14 cellular contexts compared by ENCODE assay signal in the genomic region with DNA sequence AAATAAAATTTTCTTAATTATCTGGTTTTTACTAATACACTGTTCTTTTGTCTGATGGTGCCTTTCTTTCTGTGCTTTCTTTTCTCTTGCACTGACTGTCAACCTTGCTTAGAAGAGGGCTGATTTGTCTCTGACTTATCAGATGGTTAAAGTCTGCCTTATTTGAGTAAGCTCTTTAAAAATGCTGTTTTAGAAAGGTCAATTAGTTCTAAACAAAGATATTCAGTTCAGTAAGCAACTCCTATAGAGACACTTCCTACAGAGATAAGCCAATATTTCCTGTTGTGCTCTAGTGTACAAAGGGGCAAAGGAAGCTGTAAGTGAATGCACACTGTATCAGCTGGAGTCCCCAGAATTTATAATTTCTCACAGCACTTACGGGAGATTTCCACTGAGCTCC.
DNase-seq lines count a peak whose midpoint lies in the region; ATAC-seq, FAIRE-seq and TF ChIP-seq lines count a peak whose summit lies in the region.
"Had no signal": no experiment of that assay in that cellular context is flagged by ENCODE, and none has a peak within 500 bp of the region (broad histone marks: within the 10 kb centered on the region; RNA-seq: fewer than 3 reads in every experiment).

No MANE protein-coding gene starts in this region.

- H3K36me3 ChIP-seq in RWPE2 (ENCODE audit: low read depth) (0 out of 2 replicates have a peak, but pooled peaks cover 3% of the 10 kb centered on the region), hepatocyte (replicated peaks; ENCODE audit: insufficient read depth, low read depth) (no peaks in the 10 kb centered on the region), small intestine (ENCODE audit: control insufficient read depth in 2 of 2, insufficient read depth in 2 of 2, low read length in 2 of 2) (no peaks in the 10 kb centered on the region)

- H3K9me2 ChIP-seq in hepatocyte (replicated peaks; ENCODE audit: insufficient read depth) = no peaks in the 10 kb centered on the region

- H3K4me1 ChIP-seq in RWPE2 (ENCODE audit: insufficient read depth, poor library complexity, severe bottlenecking) (no peaks in the 10 kb centered on the region), hepatocyte (ENCODE audit: insufficient read depth) (peaks cover 10% of the 10 kb centered on the region), small intestine (ENCODE audit: control insufficient read depth in 2 of 2, insufficient read depth in 1 of 2, low read depth in 1 of 2, low read length in 1 of 2) (peaks cover 0 to 8% of the 10 kb centered on the region in 2 donors)

- 0 out of 3 replicates have a peak, but pooled peaks have one; percentile 25 for ATAC-seq in RWPE2 (ENCODE audit: low read depth)
- ATAC-seq in HG03469 (IDR thresholded peaks at IDR 0.05; ENCODE audit: unreplicated experiment) = no peak
- no peak for ATAC-seq in HG03565 (IDR thresholded peaks at IDR 0.05; ENCODE audit: unreplicated experiment)

- no peak overlapping the region for H3K27ac ChIP-seq in RWPE2 (ENCODE audit: poor library complexity, severe bottlenecking)
- H3K27ac ChIP-seq in hepatocyte = peak overlapping the region; percentile 13
- no peak overlapping the region for H3K27ac ChIP-seq in small intestine (ENCODE audit: low read depth in 1 of 2, low read length in 1 of 2)
- H3K27ac ChIP-seq: 22Rv1 had no signal

- H3K4me3 ChIP-seq in RWPE2 (ENCODE audit: severe bottlenecking) (no peak overlapping the region), hepatocyte (no peak overlapping the region), small intestine (ENCODE audit: low read depth in 1 of 2, low read length in 2 of 2) (no peak overlapping the region)
- H3K4me3 ChIP-seq: skin epidermis had no signal

- H3K27me3 ChIP-seq in RWPE2 (ENCODE audit: insufficient read depth, poor library complexity, severe bottlenecking) = no peaks in the 10 kb centered on the region
- H3K27me3 ChIP-seq in hepatocyte = no peaks in the 10 kb centered on the region
- H3K27me3 ChIP-seq in small intestine (ENCODE audit: control insufficient read depth in 2 of 2, insufficient read depth in 2 of 2, low read length in 2 of 2) = no peaks in the 10 kb centered on the region

- DNase-seq in NCI-H345 (lab: John Stamatoyannopoulos, UW) (peak; percentile 2), NCI-H345 treated with DMSO at 0.1 percent for 48 hours (lab: John Stamatoyannopoulos, UW; ENCODE audit: unreplicated experiment) (no peak), RWPE2 (ENCODE audit: low spot score) (no peak), hepatocyte (ENCODE audit: low spot score) (no peak), small intestine (peak; percentile 29), midbrain (lab: John Stamatoyannopoulos, UW) (no peak)
- DNase-seq: activated CD4-positive, alpha-beta T cell treated with anti-CD3 and anti-CD28 coated beads, Interleukin-2, amount 50 U/mL, for 4 hours; activated effector memory CD4-positive, alpha-beta T cell treated with anti-CD3 and anti-CD28 coated beads, Interleukin-2, amount 50 U/mL, for 16 hours; NCI-H1092 treated with DMSO at 0.1 percent for 48 hours; NCI-H446 had no signal

- TF ChIP-seq CTCF in RWPE2 (IDR thresholded peaks at IDR 0.05; ENCODE audit: poor library complexity, severe bottlenecking) = no peak
- TF ChIP-seq CTCF in hepatocyte (IDR thresholded peaks at IDR 0.05; ENCODE audit: poor library complexity) = no peak

- H2AFZ ChIP-seq in hepatocyte = no peak overlapping the region

- H3K9me3 ChIP-seq in RWPE2 (ENCODE audit: severe bottlenecking) (no peaks in the 10 kb centered on the region), hepatocyte (ENCODE audit: low read depth) (no peaks in the 10 kb centered on the region), small intestine (ENCODE audit: control insufficient read depth, low read depth) (no peaks in the 10 kb centered on the region)

- FAIRE-seq in small intestine (lab: Jason Lieb, UNC) = no peak

- WGBS in hepatocyte (ENCODE audit: low lambda C conversion rate, missing lambda C conversion rate) = 46% methylated on average over 1 of the region's 1 CpG
- WGBS in small intestine, 3 donors = 65 to 71% (median 69%) methylated on average over 1 of the region's 1 CpG

- no peaks in the 10 kb centered on the region for H3K79me2 ChIP-seq in hepatocyte

- H4K20me1 ChIP-seq in hepatocyte (ENCODE audit: insufficient read depth, poor library complexity, severe bottlenecking) = no peaks in the 10 kb centered on the region

- peak overlapping the region; percentile 47 for H3K4me2 ChIP-seq in hepatocyte

Comparison
In these comparisons a context has a peak if more than half of its experiments do, and no peak if none do; other contexts are left out.
1. DNase-seq: peak in NCI-H345 (single experiment) and small intestine (single experiment); none in NCI-H345 treated with DMSO at 0.1 percent for 48 hours (single experiment), RWPE2 (single experiment), hepatocyte (single experiment) and midbrain (single experiment).